In the genomic region with DNA sequence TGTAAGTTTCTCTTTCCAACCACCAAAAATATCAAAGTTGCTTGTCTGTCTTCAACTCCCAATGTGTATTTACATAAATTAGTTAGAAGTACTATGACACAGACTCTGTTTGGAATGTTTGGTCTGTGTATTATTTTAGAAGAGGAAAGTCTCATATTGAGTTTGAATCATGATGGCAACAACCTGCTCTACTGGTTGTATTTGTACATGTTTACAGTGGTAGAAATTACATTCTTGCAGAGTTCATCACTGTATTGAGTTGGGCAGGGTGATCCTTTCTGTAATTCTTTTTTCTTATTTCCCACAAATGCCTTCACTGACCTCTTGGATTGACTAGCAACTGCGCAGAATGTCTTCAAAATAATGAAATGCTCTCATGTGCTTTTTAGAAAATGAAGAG, we compare ENCODE assay signal across 20 cellular contexts.
"Had no signal": no experiment of that assay in that cellular context is flagged by ENCODE, and none has a peak within 500 bp of the region (broad histone marks: within the 10 kb centered on the region; RNA-seq: fewer than 3 reads in every experiment).

No MANE protein-coding gene starts in this region.

- H3K9me3 Mint-ChIP-seq: activated naive CD8-positive, alpha-beta T cell treated with anti-CD3 and anti-CD28 coated beads for 36 hours; activated T-cell treated with anti-CD3 and anti-CD28 coated beads, Interleukin-2, amount 50 U/mL, for 24 hours; activated T-helper 17 cell treated with anti-CD3 and anti-CD28 coated beads, Interleukin-2, amount 50 U/mL, for 72 hours; nephron progenitor cell had no signal

- H3K36me3 ChIP-seq: cardiac muscle cell, heart left ventricle, pancreas, tibial artery had no signal

- DNase-seq: activated CD8-positive, alpha-beta memory T cell treated with anti-CD3 and anti-CD28 coated beads for 24 hours; activated CD8-positive, alpha-beta memory T cell treated with anti-CD3 and anti-CD28 coated beads, Interleukin-2, amount 50 U/mL, for 4 hours; activated naive CD8-positive, alpha-beta T cell treated with anti-CD3 and anti-CD28 coated beads for 36 hours; activated T-cell treated with anti-CD3 and anti-CD28 coated beads, Interleukin-2, amount 50 U/mL, for 24 hours; erythroblast; heart left ventricle; left cardiac atrium; mesenchymal stem cell; mucosa of descending colon; nephron progenitor cell; pancreas; psoas muscle; right cardiac atrium; stimulated activated CD4-positive, alpha-beta T cell treated with anti-CD3 and anti-CD28 coated beads, Interleukin-12 subunit alpha, Interleukin-12 subunit beta, amount 100 ng/mL, for 4 hours; stimulated activated CD4-positive, alpha-beta T cell treated with anti-CD3 and anti-CD28 coated beads, Interleukin-4, amount 100 ng/mL, for 4 hours; T-helper 9 cell; tibial artery had no signal

- H3K27ac Mint-ChIP-seq: activated naive CD8-positive, alpha-beta T cell treated with anti-CD3 and anti-CD28 coated beads for 36 hours; activated T-cell treated with anti-CD3 and anti-CD28 coated beads, Interleukin-2, amount 50 U/mL, for 24 hours; activated T-helper 17 cell treated with anti-CD3 and anti-CD28 coated beads, Interleukin-2, amount 50 U/mL, for 72 hours; nephron progenitor cell; stimulated activated naive CD8-positive, alpha-beta T cell treated with anti-CD3 and anti-CD28 coated beads, Interleukin-15, Interleukin-2, amounts not matched to agents 100 ng/mL and 50 ng/mL, for 24 hours had no signal

- H3K27me3 Mint-ChIP-seq: activated T-cell treated with anti-CD3 and anti-CD28 coated beads, Interleukin-2, amount 50 U/mL, for 24 hours; activated T-helper 17 cell treated with anti-CD3 and anti-CD28 coated beads, Interleukin-2, amount 50 U/mL, for 72 hours; stimulated activated naive CD8-positive, alpha-beta T cell treated with anti-CD3 and anti-CD28 coated beads, Interleukin-15, Interleukin-2, amounts not matched to agents 100 ng/mL and 50 ng/mL, for 24 hours had no signal

- H3K4me1 ChIP-seq: heart left ventricle, pancreas, psoas muscle, tibial artery had no signal

- H3K36me3 Mint-ChIP-seq: activated naive CD8-positive, alpha-beta T cell treated with anti-CD3 and anti-CD28 coated beads for 36 hours had no signal

- H3K27ac ChIP-seq: cardiac muscle cell, heart left ventricle, pancreas, psoas muscle, tibial artery had no signal

- H3K4me3 Mint-ChIP-seq: activated naive CD8-positive, alpha-beta T cell treated with anti-CD3 and anti-CD28 coated beads for 36 hours; activated T-cell treated with anti-CD3 and anti-CD28 coated beads, Interleukin-2, amount 50 U/mL, for 24 hours; activated T-helper 17 cell treated with anti-CD3 and anti-CD28 coated beads, Interleukin-2, amount 50 U/mL, for 72 hours; nephron progenitor cell; stimulated activated naive CD8-positive, alpha-beta T cell treated with anti-CD3 and anti-CD28 coated beads, Interleukin-15, Interleukin-2, amounts not matched to agents 100 ng/mL and 50 ng/mL, for 24 hours had no signal

- H3K4me1 Mint-ChIP-seq: activated naive CD8-positive, alpha-beta T cell treated with anti-CD3 and anti-CD28 coated beads for 36 hours; activated T-helper 17 cell treated with anti-CD3 and anti-CD28 coated beads, Interleukin-2, amount 50 U/mL, for 72 hours; nephron progenitor cell had no signal

- ATAC-seq: activated T-helper 17 cell treated with anti-CD3 and anti-CD28 coated beads, Interleukin-2, amount 50 U/mL, for 72 hours; heart left ventricle; left cardiac atrium; mucosa of descending colon; pancreas; psoas muscle; right cardiac atrium had no signal

- H3K4me3 ChIP-seq: cardiac muscle cell, heart left ventricle, mucosa of descending colon, pancreas, psoas muscle, tibial artery had no signal

- H3K27me3 ChIP-seq: pancreas, tibial artery had no signal
